In the genomic region with DNA sequence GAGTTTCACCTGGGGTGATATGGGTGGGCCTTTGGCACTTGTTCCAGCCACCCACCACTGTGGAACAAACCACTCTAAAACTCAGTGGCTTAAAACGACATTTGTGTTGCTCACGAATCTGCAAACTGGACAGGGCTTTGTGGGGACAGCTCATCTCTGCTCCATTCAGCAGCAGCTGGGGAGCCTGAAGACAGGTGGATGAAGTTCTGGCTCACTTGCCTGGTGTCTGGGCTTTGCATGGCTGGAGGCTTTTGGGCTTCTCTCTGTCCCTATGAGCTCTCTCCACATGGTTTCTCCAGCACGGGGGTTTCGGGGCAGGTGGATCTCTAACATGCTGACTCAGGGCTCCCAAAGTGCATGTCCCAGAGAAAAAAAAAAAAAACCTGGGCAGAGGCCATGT, we compare ENCODE assay signal across 20 cellular contexts.
"Had no signal": no experiment of that assay in that cellular context is flagged by ENCODE, and none has a peak within 500 bp of the region (broad histone marks: within the 10 kb centered on the region; RNA-seq: fewer than 3 reads in every experiment).

No MANE protein-coding gene starts in this region.

- H3K27ac ChIP-seq: HL-60, KMS-11, RWPE1, SJCRH30 had no signal

- H3K4me1 ChIP-seq: SJCRH30 had no signal

- H3K27me3 ChIP-seq: SJCRH30 had no signal

- H3K36me3 ChIP-seq: SJCRH30 had no signal

- H3K9me3 ChIP-seq: SJCRH30 had no signal

- H3K4me3 ChIP-seq: K562, SJCRH30 had no signal

- DNase-seq: Kasumi-1, MM.1S, NCI-H1092 treated with DMSO at 0.1 percent for 48 hours, NCI-H1436 treated with DMSO at 0.1 percent for 48 hours, NCI-H1694, NCI-H187 treated with DMSO at 0.1 percent for 48 hours, NCI-H2029 treated with DMSO at 0.1 percent for 48 hours, NCI-H2171 treated with DMSO at 0.1 percent for 48 hours, NCI-H345, NCI-H446 treated with DMSO at 0.1 percent for 48 hours, NCI-H510A treated with DMSO at 0.1 percent for 48 hours, NCI-H526, NCI-H82, SHP77, SJCRH30 had no signal

- ATAC-seq: K562, SK-N-SH treated with all-trans-retinoic acid at 6 μM for 48 hours had no signal
